In the genomic region with DNA sequence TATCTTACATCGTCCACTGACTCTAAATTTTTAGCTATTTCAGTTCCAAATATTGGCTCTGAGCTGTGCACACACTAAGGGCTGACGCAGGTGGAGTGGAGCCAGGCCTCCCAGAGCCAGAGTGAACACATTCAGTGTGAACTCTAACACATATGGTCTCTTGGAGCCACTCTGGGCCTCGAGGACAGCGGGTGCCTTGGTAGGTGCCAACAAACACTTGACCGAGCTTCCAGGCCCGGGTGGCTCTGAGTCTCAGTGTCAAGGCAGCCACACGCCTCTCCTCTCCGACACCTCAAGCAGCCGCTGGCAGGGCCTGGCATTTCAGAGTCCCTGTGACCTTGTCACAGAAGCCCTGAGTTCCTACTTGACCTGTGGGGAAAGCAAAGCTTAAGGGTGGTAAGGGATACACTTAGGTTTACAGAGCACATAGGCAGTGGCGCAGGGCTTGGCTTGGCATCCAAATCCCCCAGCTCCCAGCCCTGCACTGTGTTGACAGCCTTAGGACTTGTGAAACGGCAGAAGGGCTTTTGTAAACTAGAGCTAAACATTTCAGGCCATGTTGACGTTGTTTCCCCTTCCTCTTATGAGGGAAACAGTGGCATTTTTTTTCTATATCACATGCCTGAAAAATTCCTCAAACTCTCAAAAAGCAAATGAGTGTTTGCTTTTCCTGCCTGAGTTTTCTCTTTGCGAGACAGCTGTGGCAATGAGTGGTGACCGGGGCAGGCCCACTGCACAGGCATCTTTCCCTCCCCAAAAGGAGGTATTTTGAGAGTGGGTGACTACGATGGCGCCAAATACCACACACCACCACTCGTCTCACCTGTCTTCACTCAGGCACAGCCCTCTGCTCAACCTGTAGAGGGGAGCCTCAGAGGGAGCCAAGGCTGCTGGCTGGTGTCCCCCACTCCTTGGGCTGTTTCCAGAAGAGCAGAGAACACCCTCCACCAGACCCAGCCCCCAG, we compare ENCODE assay signal across 10 cellular contexts.
DNase-seq lines count a peak whose midpoint lies in the region; ATAC-seq and TF ChIP-seq lines count a peak whose summit lies in the region.
"Had no signal": no experiment of that assay in that cellular context is flagged by ENCODE, and none has a peak within 500 bp of the region (broad histone marks: within the 10 kb centered on the region; RNA-seq: fewer than 3 reads in every experiment).

No MANE protein-coding gene starts in this region.

- H3K4me3 ChIP-seq in duodenal mucosa (ENCODE audit: low read depth in 1 of 2, low read length in 2 of 2) (no peak overlapping the region), mucosa of descending colon (no peak overlapping the region), thyroid gland (replicated peaks in 1 of 3) (no peak overlapping the region)

- H3K9ac ChIP-seq in duodenal mucosa (ENCODE audit: low read depth in 1 of 2, low read length in 2 of 2), result peak overlapping the region in 1 of 2 donors; percentile 17

- H3K4me1 ChIP-seq in duodenal mucosa (ENCODE audit: control insufficient read depth in 1 of 2, insufficient read depth in 2 of 2, low read length in 2 of 2) (peaks cover 26 to 41% of the 10 kb centered on the region in 2 donors), mucosa of descending colon (ENCODE audit: low read depth) (no peaks in the 10 kb centered on the region), thyroid gland (peaks cover 50 to 56% of the 10 kb centered on the region in 2 donors)

- intact Hi-C loops in mucosa of descending colon (cut with DNase I, micrococcal nuclease) (no loop called here), thyroid gland (cut with DNase I) (no loop called here)

- H3K36me3 ChIP-seq in duodenal mucosa (ENCODE audit: control insufficient read depth in 1 of 2, insufficient read depth in 2 of 2, low read length in 2 of 2) (peaks cover 0 to 9% of the 10 kb centered on the region in 2 donors), mucosa of descending colon (ENCODE audit: low read depth) (no peaks in the 10 kb centered on the region), thyroid gland (no peaks in the 10 kb centered on the region)

- no peaks in the 10 kb centered on the region for H3K9me3 ChIP-seq in duodenal mucosa (ENCODE audit: control insufficient read depth in 1 of 2, low read length in 2 of 2)
- H3K9me3 ChIP-seq in mucosa of descending colon, result no peaks in the 10 kb centered on the region
- H3K9me3 ChIP-seq in thyroid gland, result no peaks in the 10 kb centered on the region

- TF ChIP-seq CTCF in mucosa of descending colon (IDR thresholded peaks at IDR 0.05) (no peak), thyroid gland (IDR thresholded peaks at IDR 0.05) (peak in 1 of 6 experiments; percentile 4)

- ATAC-seq in mucosa of descending colon, result peak; percentile 18
- no peak for ATAC-seq in activated CD4-positive, CD25-positive, alpha-beta regulatory T cell treated with anti-CD3 and anti-CD28 coated beads, Interleukin-2, amount 50 U/mL, for 24 hours
- ATAC-seq in HG03521 (IDR thresholded peaks at IDR 0.05; ENCODE audit: unreplicated experiment), result no peak

- WGBS in thyroid gland, 2 donors, result 30 to 39% methylated on average over 15 to 17 of the region's 17 CpGs

- H3K27ac ChIP-seq in duodenal mucosa (ENCODE audit: low read depth, low read length) (peak overlapping the region; percentile 34), thyroid gland (peak overlapping the region; percentile 89 to 96 (median 91))

- TF ChIP-seq POLR2A in thyroid gland (IDR thresholded peaks at IDR 0.05), result peak in 1 of 2 donors; percentile 45

- H3K27me3 ChIP-seq in duodenal mucosa (ENCODE audit: control insufficient read depth in 1 of 2, insufficient read depth in 2 of 2, low read length in 2 of 2) (no peaks in the 10 kb centered on the region), thyroid gland (no peaks in the 10 kb centered on the region)

- DNase-seq in NCI-H1092 treated with DMSO at 0.1 percent for 48 hours (lab: John Stamatoyannopoulos, UW) (peak; percentile 30), mucosa of descending colon (peak in 1 of 3 donors; percentile 53), thyroid gland (peak; percentile 92), NCI-H524 treated with DMSO at 0.1 percent for 48 hours (lab: John Stamatoyannopoulos, UW) (no peak), hippocampal formation (lab: John Stamatoyannopoulos, UW) (no peak)
- DNase-seq: activated T-cell treated with anti-CD3 and anti-CD28 coated beads, Interleukin-2, amount 50 U/mL, for 24 hours; NCI-H1694 had no signal

Comparison
In these comparisons a context has a peak if more than half of its experiments do, and no peak if none do; other contexts are left out.
1. DNase-seq: peak in NCI-H1092 treated with DMSO at 0.1 percent for 48 hours (single experiment) and thyroid gland (2 of 2); none in NCI-H524 treated with DMSO at 0.1 percent for 48 hours (single experiment) and hippocampal formation (0 of 2).